ENCODE assay signal across 27 cellular contexts in genomic region chr6:158531970-158532369, GRCh38.
"Had no signal": no experiment of that assay in that cellular context is flagged by ENCODE, and none has a peak within 500 bp of the region (broad histone marks: within the 10 kb centered on the region; RNA-seq: fewer than 3 reads in every experiment).

No MANE protein-coding gene starts in this region.

- H3K9me3 ChIP-seq: ovary, right lobe of liver, thyroid gland, upper lobe of left lung, vagina had no signal

- H3K27ac Mint-ChIP-seq: natural killer cell; nephron; neural progenitor cell; progenitor cell of endocrine pancreas; stimulated activated effector memory CD8-positive, alpha-beta T cell treated with anti-CD3 and anti-CD28 coated beads, Interleukin-12 subunit alpha, Interleukin-12 subunit beta, amount 100 ng/mL, for 72 hours; stimulated activated naive B cell treated with anti-CD40 and anti-IgM and Interleukin-4, amounts not matched to agents 10 μg/mL and 1 μg/mL and 100 μg/mL, for 72 hours; stimulated activated naive CD8-positive, alpha-beta T cell treated with anti-CD3 and anti-CD28 coated beads, Interleukin-15, Interleukin-2, amounts not matched to agents 100 ng/mL and 50 ng/mL, for 24 hours had no signal

- H3K4me3 Mint-ChIP-seq: natural killer cell; neural progenitor cell; stimulated activated effector memory CD8-positive, alpha-beta T cell treated with anti-CD3 and anti-CD28 coated beads, Interleukin-12 subunit alpha, Interleukin-12 subunit beta, amount 100 ng/mL, for 72 hours; stimulated activated naive B cell treated with anti-CD40 and anti-IgM and Interleukin-4, amounts not matched to agents 10 μg/mL and 1 μg/mL and 100 μg/mL, for 72 hours; stimulated activated naive CD8-positive, alpha-beta T cell treated with anti-CD3 and anti-CD28 coated beads, Interleukin-15, Interleukin-2, amounts not matched to agents 100 ng/mL and 50 ng/mL, for 24 hours had no signal

- H3K36me3 ChIP-seq: neural progenitor cell, ovary, right lobe of liver, sigmoid colon, stomach, thoracic aorta, thyroid gland, tibial nerve, upper lobe of left lung, vagina had no signal

- H3K36me3 Mint-ChIP-seq: neural progenitor cell; stimulated activated effector memory CD8-positive, alpha-beta T cell treated with anti-CD3 and anti-CD28 coated beads, Interleukin-12 subunit alpha, Interleukin-12 subunit beta, amount 100 ng/mL, for 72 hours had no signal

- H3K27ac ChIP-seq: neural progenitor cell, ovary, parathyroid adenoma, psoas muscle, right lobe of liver, sigmoid colon, stomach, thoracic aorta, thyroid gland, tibial nerve, upper lobe of left lung, vagina had no signal

- H3K4me3 ChIP-seq: neural progenitor cell, ovary, psoas muscle, right lobe of liver, sigmoid colon, stomach, thoracic aorta, thyroid gland, tibial nerve, upper lobe of left lung, vagina had no signal

- H3K4me1 ChIP-seq: neural progenitor cell, psoas muscle, right lobe of liver had no signal

- H3K4me1 Mint-ChIP-seq: natural killer cell had no signal

- DNase-seq: natural killer cell; occipital lobe; ovary; psoas muscle; right cardiac atrium; right lobe of liver; sigmoid colon; small intestine; stimulated activated CD4-positive, alpha-beta T cell treated with anti-CD3 and anti-CD28 coated beads, Interleukin-15, amount 100 ng/mL, for 24 hours; stimulated activated CD4-positive, alpha-beta T cell treated with anti-CD3 and anti-CD28 coated beads, Interleukin-2, amount 100 ng/mL, for 24 hours; stimulated activated CD4-positive, alpha-beta T cell treated with anti-CD3 and anti-CD28 coated beads, Interleukin-2, amount 100 ng/mL, for 48 hours; stimulated activated CD4-positive, alpha-beta T cell treated with anti-CD3 and anti-CD28 coated beads, Interleukin-4, amount 100 ng/mL, for 24 hours; stimulated activated naive B cell treated with anti-CD40 and anti-IgM and Interleukin-4, amounts not matched to agents 10 μg/mL and 1 μg/mL and 100 μg/mL, for 72 hours; stimulated activated naive CD4-positive, alpha-beta T cell treated with Interleukin-2 at 50 U/mL for 16 hours; stomach; thyroid gland; trophoblast cell; upper lobe of left lung had no signal

- ATAC-seq: natural killer cell; psoas muscle; right cardiac atrium; right lobe of liver; stimulated activated effector memory CD8-positive, alpha-beta T cell treated with anti-CD3 and anti-CD28 coated beads, Interleukin-12 subunit alpha, Interleukin-12 subunit beta, amount 100 ng/mL, for 72 hours; stimulated activated naive B cell treated with anti-CD40 and anti-IgM and Interleukin-4, amounts not matched to agents 10 μg/mL and 1 μg/mL and 100 μg/mL, for 72 hours had no signal
